In genomic region chr10:59362184-59362966, GRCh38 we compare ENCODE assay signal across 1 cellular context.
TF ChIP-seq lines count a peak whose summit lies in the region.

FAM13C (minus strand) TSS chr10:59362549; CDS start chr10:59362460, 89 bp downstream.

TF ChIP-seq in HepG2, 621 proteins besides CTCF, POLR2A, EP300 and RAD21 (continued from another document):
- TF ChIP-seq HIC2 (CRISPR knock-in tag; IDR thresholded peaks at IDR 0.05; ENCODE audit: low read depth) (no peak), NR3C1 (CRISPR knock-in tag; IDR thresholded peaks at IDR 0.05) (no peak), ZNF274 (CRISPR knock-in tag; IDR thresholded peaks at IDR 0.05) (no peak), MAX (IDR thresholded peaks at IDR 0.05) (peak; percentile 66), KDM2A (CRISPR knock-in tag; IDR thresholded peaks at IDR 0.05; ENCODE audit: borderline replicate concordance, low read depth) (peak; percentile 28; the same call in 1 of the 2 replicates), HOXD1 (CRISPR knock-in tag; IDR thresholded peaks at IDR 0.05) (no peak), ZFP91 (CRISPR knock-in tag; IDR thresholded peaks at IDR 0.05; ENCODE audit: borderline replicate concordance) (peak; percentile 32; the same call in 1 of the 2 replicates), ZNF768 (CRISPR knock-in tag; IDR thresholded peaks at IDR 0.05) (peak; percentile 13; the same call in 1 of the 2 replicates), CCAR2 (optimal IDR thresholded peaks at IDR 0.05; ENCODE audit: low read depth, low read length) (no peak), WIZ (CRISPR knock-in tag; IDR thresholded peaks at IDR 0.05) (no peak), BRD4 (CRISPR knock-in tag; IDR thresholded peaks at IDR 0.05) (no peak), ZBTB7B (CRISPR knock-in tag; IDR thresholded peaks at IDR 0.05) (0 out of 2 replicates have a peak, but pooled peaks have one; percentile 22), ATF4 (CRISPR knock-in tag; IDR thresholded peaks at IDR 0.05) (no peak), GTF2F1 (IDR thresholded peaks at IDR 0.05; ENCODE audit: low read length) (no peak), PRDM15 (CRISPR knock-in tag; IDR thresholded peaks at IDR 0.05) (0 out of 2 replicates have a peak, but pooled peaks have one; percentile 45), ZNF414 (CRISPR knock-in tag; IDR thresholded peaks at IDR 0.05) (no peak)
